In genomic region chr17:69050999-69051775, GRCh38 we compare ENCODE assay signal across 1 cellular context.
TF ChIP-seq lines count a peak whose summit lies in the region.

No MANE protein-coding gene starts in this region.

TF ChIP-seq in HepG2, 621 proteins besides CTCF, POLR2A, EP300 and RAD21 (continued from another document and continues in another):
- TF ChIP-seq ZNF614 (CRISPR knock-in tag; IDR thresholded peaks at IDR 0.05; ENCODE audit: borderline replicate concordance) (0 out of 2 replicates have a peak, but pooled peaks have one; percentile 32), NCOA2 (CRISPR knock-in tag; IDR thresholded peaks at IDR 0.05) (peak; percentile 83), HNF4G (IDR thresholded peaks at IDR 0.05; ENCODE audit: borderline replicate concordance, low read depth, low read length) (no peak), HNF4G (CRISPR knock-in tag; IDR thresholded peaks at IDR 0.05; ENCODE audit: borderline replicate concordance, low read depth) (no peak), HMG20A (CRISPR knock-in tag; IDR thresholded peaks at IDR 0.05; ENCODE audit: borderline replicate concordance) (peak; percentile 91), POLR2AphosphoS2 (IDR thresholded peaks at IDR 0.05; ENCODE audit: low read depth, low read length) (no peak), PITX1 (CRISPR knock-in tag; IDR thresholded peaks at IDR 0.05) (no peak), HDAC2 (CRISPR knock-in tag; IDR thresholded peaks at IDR 0.05) (peak; percentile 85), LBX2 (CRISPR knock-in tag; IDR thresholded peaks at IDR 0.05; ENCODE audit: borderline replicate concordance) (no peak), EHMT2 (IDR thresholded peaks at IDR 0.05; ENCODE audit: borderline replicate concordance, low read depth, low read length) (peak; percentile 27; the same call in 1 of the 2 replicates), ZNF670 (CRISPR knock-in tag; IDR thresholded peaks at IDR 0.05; ENCODE audit: borderline replicate concordance) (peak; percentile 92), ZNF589 (CRISPR knock-in tag; conservative IDR thresholded peaks at IDR 0.05) (no peak), GPBP1L1 (CRISPR knock-in tag; IDR thresholded peaks at IDR 0.05) (no peak), GATAD2A (CRISPR knock-in tag; IDR thresholded peaks at IDR 0.05) (peak; percentile 98), KDM3A (CRISPR knock-in tag; IDR thresholded peaks at IDR 0.05; ENCODE audit: low read depth) (0 out of 2 replicates have a peak, but pooled peaks have one; percentile 57), ARID5B (CRISPR knock-in tag; IDR thresholded peaks at IDR 0.05) (peak; percentile 93), ZMYM4 (CRISPR knock-in tag; IDR thresholded peaks at IDR 0.05) (peak; percentile 46; the same call in 1 of the 2 replicates), ZKSCAN8 (CRISPR knock-in tag; IDR thresholded peaks at IDR 0.05; ENCODE audit: borderline replicate concordance) (peak; percentile 54; the same call in 1 of the 2 replicates), ZXDC (CRISPR knock-in tag; IDR thresholded peaks at IDR 0.05) (no peak), NFKBIZ (CRISPR knock-in tag; IDR thresholded peaks at IDR 0.05) (0 out of 2 replicates have a peak, but pooled peaks have one; percentile 64), FIP1L1 (IDR thresholded peaks at IDR 0.05; ENCODE audit: borderline replicate concordance, insufficient read depth, low read depth, low read length) (no peak), IKZF5 (CRISPR knock-in tag; IDR thresholded peaks at IDR 0.05) (peak; percentile 66; the same call in 1 of the 2 replicates), ZNF780A (CRISPR knock-in tag; IDR thresholded peaks at IDR 0.05) (no peak), CENPX (CRISPR knock-in tag; IDR thresholded peaks at IDR 0.05) (no peak), SMAD3 (CRISPR knock-in tag; IDR thresholded peaks at IDR 0.05) (peak; percentile 78; the same call in 1 of the 2 replicates), FOXP4 (CRISPR knock-in tag; IDR thresholded peaks at IDR 0.05) (peak; percentile 54; the same call in 1 of the 2 replicates), KDM6A (CRISPR knock-in tag; IDR thresholded peaks at IDR 0.05; ENCODE audit: low read depth) (0 out of 2 replicates have a peak, but pooled peaks have one; percentile 25), TEAD3 (CRISPR knock-in tag; optimal IDR thresholded peaks at IDR 0.05; ENCODE audit: borderline replicate concordance) (peak; percentile 46), RXRA (CRISPR knock-in tag; IDR thresholded peaks at IDR 0.05) (no peak), TCF7 (IDR thresholded peaks at IDR 0.05; ENCODE audit: low read depth) (peak; percentile 64; the same call in 1 of the 2 replicates), PHB2 (IDR thresholded peaks at IDR 0.05; ENCODE audit: partially characterized antibody) (no peak), ZNF879 (CRISPR knock-in tag; IDR thresholded peaks at IDR 0.05) (no peak), ATF3 (CRISPR knock-in tag; IDR thresholded peaks at IDR 0.05) (no peak), NR2F6 (IDR thresholded peaks at IDR 0.05) (0 out of 2 replicates have a peak, but pooled peaks have one; percentile 38), NR2F6 (CRISPR knock-in tag; IDR thresholded peaks at IDR 0.05) (peak; percentile 76), IKZF1 (IDR thresholded peaks at IDR 0.05) (no peak), TIGD3 (CRISPR knock-in tag; IDR thresholded peaks at IDR 0.05; ENCODE audit: borderline replicate concordance) (no peak), ZNF768 (CRISPR knock-in tag; IDR thresholded peaks at IDR 0.05) (no peak), HMGXB3 (CRISPR knock-in tag; IDR thresholded peaks at IDR 0.05; ENCODE audit: borderline replicate concordance) (no peak)
